Comparison of ENCODE assay signal across 11 cellular contexts in the genomic region with DNA sequence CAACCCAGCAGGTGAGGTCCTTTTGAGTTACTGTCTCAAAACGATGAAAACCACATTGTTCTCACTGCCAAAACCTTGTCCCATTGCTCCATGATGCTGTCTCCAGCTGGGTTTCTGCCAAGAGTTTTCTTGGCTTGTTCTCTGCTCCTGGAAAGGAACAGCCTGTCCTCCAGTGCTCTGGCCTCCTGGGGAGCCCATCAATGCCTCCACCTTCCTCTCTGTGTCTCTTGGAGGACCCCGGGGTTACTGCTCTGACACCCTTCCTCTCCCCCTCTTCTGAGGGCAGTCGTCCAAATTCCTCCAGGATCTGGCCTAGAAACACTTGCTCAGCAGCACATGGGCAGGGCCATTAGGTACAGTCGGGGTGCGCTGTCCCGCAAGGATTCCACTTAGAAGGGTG.
A peak's percentile ranks its signal among the peaks of the same experiment; 100 is the strongest.
DNase-seq lines count a peak whose midpoint lies in the region; ATAC-seq and TF ChIP-seq lines count a peak whose summit lies in the region.
"Had no signal": no experiment of that assay in that cellular context is flagged by ENCODE, and none has a peak within 500 bp of the region (broad histone marks: within the 10 kb centered on the region; RNA-seq: fewer than 3 reads in every experiment).

No MANE protein-coding gene starts in this region.

- no peaks in the 10 kb centered on the region for H3K27me3 ChIP-seq in GM23338 (ENCODE audit: insufficient read depth)
- H3K27me3 ChIP-seq: esophagus squamous epithelium had no signal

- no peaks in the 10 kb centered on the region for H4K20me1 ChIP-seq in GM23338 (replicated peaks; ENCODE audit: insufficient read depth)

- no peak overlapping the region for H3K4me3 Mint-ChIP-seq in GM23338
- H3K4me3 Mint-ChIP-seq in glutamatergic neuron (ENCODE audit: unreplicated experiment), result no peak overlapping the region

- H3K4me2 ChIP-seq in GM23338, result peak overlapping the region; percentile 23; the same call in 1 of the 2 replicates

- peaks cover 10% of the 10 kb centered on the region for H3K4me1 ChIP-seq in GM23338 (ENCODE audit: insufficient read depth)

- H3K9me2 ChIP-seq in GM23338 (ENCODE audit: insufficient read depth), result no peaks in the 10 kb centered on the region

- H2AFZ ChIP-seq in GM23338, result peak overlapping the region; percentile 12; the same call in 1 of the 2 replicates

- H3K27me3 Mint-ChIP-seq in GM23338 (ENCODE audit: insufficient read depth, low read depth, poor library complexity) (peaks cover 2% of the 10 kb centered on the region), glutamatergic neuron (ENCODE audit: unreplicated experiment) (peaks cover 2% of the 10 kb centered on the region)

- H3K27ac Mint-ChIP-seq in GM23338, result no peak overlapping the region
- no peak overlapping the region for H3K27ac Mint-ChIP-seq in glutamatergic neuron (ENCODE audit: unreplicated experiment)

- DNase-seq in GM23338 (ENCODE audit: low spot score) (no peak), cardiac fibroblast (ENCODE audit: low read depth in 2 of 2) (peak; percentile 2 to 34), hypothalamus (lab: John Stamatoyannopoulos, UW) (peak in 36 of 51 donors; percentile 10 to 84 (median 59)), sciatic nerve (ENCODE audit: low spot score) (peak; percentile 80), glutamatergic neuron (no peak), cortex of kidney (lab: John Stamatoyannopoulos, UW) (no peak), Kasumi-1 (lab: John Stamatoyannopoulos, UW) (no peak)
- DNase-seq: esophagus squamous epithelium, NCI-H1436, retina had no signal

- H3K36me3 Mint-ChIP-seq in GM23338 (ENCODE audit: low read depth), result peaks cover 5% of the 10 kb centered on the region; the same call in 1 of the 3 replicates
- no peaks in the 10 kb centered on the region for H3K36me3 Mint-ChIP-seq in glutamatergic neuron (ENCODE audit: unreplicated experiment)

- H3F3A ChIP-seq in GM23338 (replicated peaks; ENCODE audit: low read depth), result no peaks in the 10 kb centered on the region

- no peaks in the 10 kb centered on the region for H3K79me2 ChIP-seq in GM23338 (replicated peaks; ENCODE audit: insufficient read depth)

- H3K36me3 ChIP-seq in GM23338 (ENCODE audit: insufficient read depth), result no peaks in the 10 kb centered on the region
- H3K36me3 ChIP-seq: esophagus squamous epithelium had no signal

- intact Hi-C loops in sciatic nerve (cut with DNase I), result no loop called here

- ATAC-seq in GM23338, result peak; percentile 37
- peak; percentile 97 for ATAC-seq in sciatic nerve
- ATAC-seq in GM21423 (IDR thresholded peaks at IDR 0.05; ENCODE audit: unreplicated experiment), result no peak

- peaks cover 27% of the 10 kb centered on the region for H3K4me1 Mint-ChIP-seq in GM23338
- H3K4me1 Mint-ChIP-seq in glutamatergic neuron (ENCODE audit: low read depth, unreplicated experiment), result peaks cover 7% of the 10 kb centered on the region

- TF ChIP-seq CTCF in GM23338 (conservative IDR thresholded peaks at IDR 0.05; ENCODE audit: low read depth in 2 of 2), result no peak
- no peak for TF ChIP-seq CTCF in cardiac fibroblast (IDR thresholded peaks at IDR 0.05; ENCODE audit: low read depth, low read length)
- TF ChIP-seq CTCF in glutamatergic neuron (IDR thresholded peaks at IDR 0.05; ENCODE audit: partially characterized antibody, unreplicated experiment), result no peak

- H3K4me3 ChIP-seq in GM23338, result no peak overlapping the region
- H3K4me3 ChIP-seq in cardiac fibroblast (replicated peaks in 1 of 2; ENCODE audit: low read depth in 2 of 2, low read length in 2 of 2), result no peak overlapping the region
- H3K4me3 ChIP-seq: esophagus squamous epithelium had no signal

- no peak overlapping the region for H3K27ac ChIP-seq in GM23338 (ENCODE audit: low read depth)
- H3K27ac ChIP-seq: esophagus squamous epithelium had no signal

- peaks cover 16% of the 10 kb centered on the region for H3K9me3 Mint-ChIP-seq in GM23338
- peaks cover 3% of the 10 kb centered on the region for H3K9me3 Mint-ChIP-seq in glutamatergic neuron (ENCODE audit: unreplicated experiment)

TF ChIP-seq in GM23338, 12 proteins besides CTCF, POLR2A, EP300 and RAD21 (continues in another document):
- TF ChIP-seq ZNF114 (CRISPR knock-in tag; IDR thresholded peaks at IDR 0.05) (no peak), CREB1 (CRISPR knock-in tag; IDR thresholded peaks at IDR 0.05; ENCODE audit: low read depth) (no peak), REST (IDR thresholded peaks at IDR 0.05; ENCODE audit: unreplicated experiment) (no peak), NANOG (IDR thresholded peaks at IDR 0.05; ENCODE audit: borderline replicate concordance) (no peak), ZNF462 (CRISPR knock-in tag; IDR thresholded peaks at IDR 0.05) (no peak)

Comparison
In these comparisons a context has a peak if more than half of its experiments do, and no peak if none do; other contexts are left out.
1. DNase-seq: peak in cardiac fibroblast (2 of 2), hypothalamus (36 of 51) and sciatic nerve (single experiment); none in GM23338 (single experiment), glutamatergic neuron (single experiment), cortex of kidney (single experiment) and Kasumi-1 (0 of 2).